ENCODE assay signal across 8 cellular contexts in the genomic region with DNA sequence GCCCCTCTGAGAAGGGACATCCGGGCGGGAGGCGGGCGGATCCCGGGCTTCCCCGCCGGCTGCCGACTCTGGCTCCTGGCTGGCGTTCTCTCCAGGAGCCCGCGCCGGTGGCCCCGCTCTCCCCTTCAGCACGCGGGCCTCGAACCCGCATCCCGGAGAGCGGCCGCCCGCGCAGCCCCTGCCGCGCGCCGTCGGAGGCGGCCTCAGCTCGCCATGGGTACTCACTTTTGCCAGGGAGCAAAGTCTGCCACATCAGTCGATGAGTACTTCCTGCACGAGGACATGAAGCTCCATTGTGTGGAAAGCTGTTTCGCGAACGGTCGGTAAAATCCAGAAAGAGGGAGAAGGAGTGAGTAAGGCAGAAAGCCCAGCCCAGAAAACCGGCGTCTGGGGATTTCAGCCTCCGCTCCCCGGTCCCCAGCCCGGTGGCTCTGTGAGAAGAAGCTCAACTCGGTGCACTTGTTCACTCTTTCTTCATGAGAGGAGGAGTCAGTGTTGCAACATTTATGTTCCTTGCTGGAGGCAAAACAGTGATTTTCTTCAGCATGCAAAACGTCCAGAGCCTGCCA. TPM values are rescaled to one million over a fixed set of nuclear protein-coding genes. Genes with fewer than 3 reads are reported as not detected.
DNase-seq lines count a peak whose midpoint lies in the region; ATAC-seq, FAIRE-seq and TF ChIP-seq lines count a peak whose summit lies in the region.

TSS of gene PRLR (minus strand) at position 445 of the 569 bp plus-strand sequence. CDS start 140,867 bp downstream, outside the sequence.

- CTCF ChIA-PET in WTC11 (lab: Charles Lee) = interaction anchor here (0.6 to 2.4 kb wide), 11 partner anchors 108 to 697 kb away, joined by 3 to 22 read pairs (median 4); no protein-coding TSS in a partner anchor

- peak within 1 kb of the TSS; percentile 32 to 66 (median 52) for H3K4me3 ChIP-seq in pancreas

- H3K27ac Mint-ChIP-seq in WTC11 = peak within 1 kb of the TSS; percentile 87
- H3K27ac Mint-ChIP-seq in glutamatergic neuron (ENCODE audit: unreplicated experiment) = no peak within 1 kb of the TSS

- peak within 1 kb of the TSS; percentile 61 for H3K4me3 Mint-ChIP-seq in activated T-cell treated with anti-CD3 and anti-CD28 coated beads, Interleukin-2, amount 50 U/mL, for 4 hours
- H3K4me3 Mint-ChIP-seq in WTC11 (peak within 1 kb of the TSS; percentile 86), glutamatergic neuron (ENCODE audit: unreplicated experiment) (peak within 1 kb of the TSS; percentile 85)

- intact Hi-C loops in pancreas (cut with DNase I) = no loop called here

- POLR2A ChIA-PET in WTC11 (lab: Charles Lee) = interaction anchor here (1.0 to 1.9 kb wide), 2 partner anchors 108 to 369 kb away, joined by 4 to 7 read pairs; no protein-coding TSS in a partner anchor

- H3K36me3 ChIP-seq in pancreas = no peaks in the 10 kb centered on the region

- no peaks in the 10 kb centered on the region for H3K9me3 ChIP-seq in pancreas

- no peak for DNase-seq in activated T-cell treated with anti-CD3 and anti-CD28 coated beads, Interleukin-2, amount 50 U/mL, for 4 hours
- DNase-seq in activated T-cell treated with anti-CD3 and anti-CD28 coated beads for 4 hours (no peak), WTC11 (ENCODE audit: low spot score) (peak; percentile 29), glutamatergic neuron (peak; percentile 28), pancreas (peak; percentile 51 to 74 (median 58)), dermis blood vessel endothelial cell (no peak)
- no peak for DNase-seq in activated effector memory CD4-positive, alpha-beta T cell treated with Interleukin-2 at 50 U/mL for 16 hours

- peak; percentile 13 to 28 for ATAC-seq in activated T-cell treated with anti-CD3 and anti-CD28 coated beads, Interleukin-2, amount 50 U/mL, for 4 hours
- ATAC-seq in HG03159 (IDR thresholded peaks at IDR 0.05; ENCODE audit: unreplicated experiment) (peak; percentile 10), WTC11 (no peak), pancreas (peak; percentile 70 to 82 (median 78))

- 1% methylated on average over 42 of the region's 42 CpGs for WGBS in pancreas, 2 donors

- no peak for TF ChIP-seq CTCF in WTC11 (IDR thresholded peaks at IDR 0.05)
- no peak for TF ChIP-seq CTCF in glutamatergic neuron (IDR thresholded peaks at IDR 0.05; ENCODE audit: partially characterized antibody, unreplicated experiment)
- TF ChIP-seq CTCF in pancreas (IDR thresholded peaks at IDR 0.05) = no peak

- peak within 1 kb of the TSS; percentile 48 to 94 (median 82) for H3K27ac ChIP-seq in pancreas

- peaks cover 0 to 2% (median 0%) of the 10 kb centered on the region in 3 donors for H3K4me1 ChIP-seq in pancreas

- H3K27me3 ChIP-seq in pancreas = no peaks in the 10 kb centered on the region

- peaks cover 67% of the 10 kb centered on the region for H3K27me3 Mint-ChIP-seq in activated T-cell treated with anti-CD3 and anti-CD28 coated beads, Interleukin-2, amount 50 U/mL, for 4 hours (ENCODE audit: low read depth)
- H3K27me3 Mint-ChIP-seq in WTC11 (ENCODE audit: low read depth) (peaks cover 7% of the 10 kb centered on the region; the same call in 1 of the 2 replicates), glutamatergic neuron (ENCODE audit: unreplicated experiment) (peaks cover 5% of the 10 kb centered on the region)

- H3K36me3 Mint-ChIP-seq in activated T-cell treated with anti-CD3 and anti-CD28 coated beads, Interleukin-2, amount 50 U/mL, for 4 hours (ENCODE audit: insufficient read depth) = no peaks in the 10 kb centered on the region
- no peaks in the 10 kb centered on the region for H3K36me3 Mint-ChIP-seq in WTC11
- no peaks in the 10 kb centered on the region for H3K36me3 Mint-ChIP-seq in glutamatergic neuron (ENCODE audit: unreplicated experiment)

- no peaks in the 10 kb centered on the region for H3K9me3 Mint-ChIP-seq in activated T-cell treated with anti-CD3 and anti-CD28 coated beads, Interleukin-2, amount 50 U/mL, for 4 hours
- H3K9me3 Mint-ChIP-seq in WTC11 (peaks cover 3% of the 10 kb centered on the region; the same call in 1 of the 2 replicates), glutamatergic neuron (ENCODE audit: unreplicated experiment) (no peaks in the 10 kb centered on the region)

- FAIRE-seq in pancreas (lab: Jason Lieb, UNC) = no peak

- peaks cover 13% of the 10 kb centered on the region for H3K4me1 Mint-ChIP-seq in activated T-cell treated with anti-CD3 and anti-CD28 coated beads, Interleukin-2, amount 50 U/mL, for 4 hours (ENCODE audit: low read depth)
- H3K4me1 Mint-ChIP-seq in WTC11 (peaks cover 29% of the 10 kb centered on the region), glutamatergic neuron (ENCODE audit: low read depth, unreplicated experiment) (no peaks in the 10 kb centered on the region)

TF ChIP-seq in WTC11, 78 proteins besides CTCF, POLR2A, EP300 and RAD21 (continues in another document):
- TF ChIP-seq TEAD1 (CRISPR knock-in tag; IDR thresholded peaks at IDR 0.05) (no peak), MLX (CRISPR knock-in tag; IDR thresholded peaks at IDR 0.05) (no peak), CBFB (CRISPR knock-in tag; IDR thresholded peaks at IDR 0.05; ENCODE audit: low read depth) (no peak), ZNF423 (CRISPR knock-in tag; IDR thresholded peaks at IDR 0.05) (peak; percentile 47), ZNF396 (CRISPR knock-in tag; IDR thresholded peaks at IDR 0.05; ENCODE audit: borderline replicate concordance) (no peak), CREB1 (CRISPR knock-in tag; IDR thresholded peaks at IDR 0.05) (no peak), HMGXB4 (CRISPR knock-in tag; IDR thresholded peaks at IDR 0.05) (no peak), SMAD4 (CRISPR knock-in tag; IDR thresholded peaks at IDR 0.05) (no peak), TCF7 (CRISPR knock-in tag; IDR thresholded peaks at IDR 0.05; ENCODE audit: low read depth) (no peak), GABPB1 (CRISPR knock-in tag; IDR thresholded peaks at IDR 0.05) (no peak), ATF2 (CRISPR knock-in tag; IDR thresholded peaks at IDR 0.05; ENCODE audit: borderline replicate concordance, low read depth) (no peak), RORB (CRISPR knock-in tag; IDR thresholded peaks at IDR 0.05) (no peak)
- TF ChIP-seq, protein P1, sequence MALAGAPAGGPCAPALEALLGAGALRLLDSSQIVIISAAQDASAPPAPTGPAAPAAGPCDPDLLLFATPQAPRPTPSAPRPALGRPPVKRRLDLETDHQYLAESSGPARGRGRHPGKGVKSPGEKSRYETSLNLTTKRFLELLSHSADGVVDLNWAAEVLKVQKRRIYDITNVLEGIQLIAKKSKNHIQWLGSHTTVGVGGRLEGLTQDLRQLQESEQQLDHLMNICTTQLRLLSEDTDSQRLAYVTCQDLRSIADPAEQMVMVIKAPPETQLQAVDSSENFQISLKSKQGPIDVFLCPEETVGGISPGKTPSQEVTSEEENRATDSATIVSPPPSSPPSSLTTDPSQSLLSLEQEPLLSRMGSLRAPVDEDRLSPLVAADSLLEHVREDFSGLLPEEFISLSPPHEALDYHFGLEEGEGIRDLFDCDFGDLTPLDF (CRISPR knock-in tag; IDR thresholded peaks at IDR 0.05) = no peak

RNA-seq across cellular contexts. Expression of gene PRLR, which starts in this region (rescaled TPM):
- total RNA-seq in activated T-cell treated with anti-CD3 and anti-CD28 coated beads, Interleukin-2, amount 50 U/mL, for 4 hours = under 1 TPM; 0.19 to 0.25 (median 0.24) TPM
- total RNA-seq in WTC11 (2021) (1.9 to 3.2 TPM (median 1.9 TPM) in 3 replicates), glutamatergic neuron (ENCODE audit: unreplicated experiment) (not detected), pancreas (10 to 100 TPM in 3 of 6 donors, 1 to 10 TPM in 3; 6.2 to 16.6 (median 11.1) TPM), dermis blood vessel endothelial cell (not detected in 2 replicates)
- polyA plus RNA-seq in pancreas = 1 to 10 TPM in 1 of 2 donors, under 1 TPM in 1; 0.61 to 1.5 TPM

Comparison
In these comparisons a context has a peak if more than half of its experiments do, and no peak if none do; other contexts are left out.
1. Peak in ATAC-seq in activated T-cell treated with anti-CD3 and anti-CD28 coated beads, Interleukin-2, amount 50 U/mL, for 4 hours; RNA of the gene not detected or under 1 TPM.
2. Peak in DNase-seq in glutamatergic neuron; RNA of the gene not detected or under 1 TPM.
3. DNase-seq: peak in WTC11 (single experiment) and pancreas (6 of 6); none in activated T-cell treated with anti-CD3 and anti-CD28 coated beads, Interleukin-2, amount 50 U/mL, for 4 hours (single experiment), activated T-cell treated with anti-CD3 and anti-CD28 coated beads for 4 hours (single experiment), dermis blood vessel endothelial cell (single experiment) and activated effector memory CD4-positive, alpha-beta T cell treated with Interleukin-2 at 50 U/mL for 16 hours (single experiment).
4. Peak in every context shown above with its lines, with median percentiles within 50 percentile points of each other: H3K4me3 Mint-ChIP-seq.